Comparison of ENCODE assay signal across 8 cellular contexts in the genomic region with DNA sequence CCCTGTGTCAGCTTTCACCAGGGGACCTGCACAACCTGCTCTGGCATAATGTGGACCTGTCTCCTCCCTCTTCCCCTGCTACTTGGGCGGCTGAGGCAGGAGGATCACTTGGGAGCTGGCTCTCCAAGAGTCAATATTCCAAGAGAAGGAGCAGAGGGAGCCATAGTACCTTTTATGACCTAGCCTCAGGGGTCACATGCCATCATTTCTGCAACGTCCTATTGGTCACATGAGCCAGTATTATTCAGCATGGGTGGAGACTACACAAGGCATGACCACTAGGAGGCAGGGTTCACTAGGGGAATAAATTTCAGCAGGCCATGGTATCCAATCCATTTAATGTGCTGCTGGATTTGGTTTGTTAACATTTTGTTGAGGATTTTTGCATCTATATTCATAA. TPM values are rescaled to one million over a fixed set of nuclear protein-coding genes. Genes with fewer than 3 reads are reported as not detected.
DNase-seq lines count a peak whose midpoint lies in the region; ATAC-seq and TF ChIP-seq lines count a peak whose summit lies in the region.

No MANE protein-coding gene starts in this region.

- no peak overlapping the region for H4K5ac ChIP-seq in IMR-90 (ENCODE audit: low read depth, low read length)

- DNase-seq in COLO668 (lab: John Stamatoyannopoulos, UW; ENCODE audit: unreplicated experiment) (peak; percentile 15), IMR-90 (peak; percentile 36), activated B cell treated with CpG ODN at 0.5 μM for 24 hours (no peak), fibroblast of the aortic adventitia (ENCODE audit: low read depth) (peak; percentile 29), mesenteric fat pad (ENCODE audit: low spot score) (no peak), amniotic stem cell (lab: John Stamatoyannopoulos, UW) (no peak)

- CTCF ChIA-PET in IMR-90 (lab: Yijun Ruan, JAX) = no interaction called here
- CTCF ChIA-PET in activated B cell treated with CpG ODN at 0.5 μM for 24 hours (lab: Charles Lee) = interaction anchor here (1.6 kb wide), 1 partner anchor 176 kb away, joined by 3 read pairs; no protein-coding TSS in a partner anchor

- no peak overlapping the region for H3K27ac ChIP-seq in IMR-90 (ENCODE audit: insufficient read depth, low read length)

- H3K27me3 Mint-ChIP-seq in activated B cell treated with CpG ODN at 0.5 μM for 24 hours = peaks cover under 1% of the 10 kb centered on the region
- H3K27me3 Mint-ChIP-seq in stimulated activated memory B cell treated with anti-CD40 and anti-IgM and Interleukin-4, amounts not matched to agents 10 μg/mL and 1 μg/mL and 100 μg/mL, for 72 hours = peaks cover 10% of the 10 kb centered on the region

- peaks cover 10% of the 10 kb centered on the region for H3K27me3 ChIP-seq in IMR-90 (ENCODE audit: control insufficient read depth, insufficient read depth, low read length)

- no peak overlapping the region for H3K4ac ChIP-seq in IMR-90 (ENCODE audit: low read depth, low read length)

- TF ChIP-seq POLR2A in IMR-90 (IDR thresholded peaks at IDR 0.05; ENCODE audit: low read depth, low read length) = no peak

- H2AFZ ChIP-seq in IMR-90 (replicated peaks; ENCODE audit: low read length, poor library complexity) = peak overlapping the region; percentile 33

- H2BK20ac ChIP-seq in IMR-90 (ENCODE audit: low read depth, low read length) = no peak overlapping the region

- no peak overlapping the region for H3K4me3 Mint-ChIP-seq in activated B cell treated with CpG ODN at 0.5 μM for 24 hours
- H3K4me3 Mint-ChIP-seq in stimulated activated memory B cell treated with anti-CD40 and anti-IgM and Interleukin-4, amounts not matched to agents 10 μg/mL and 1 μg/mL and 100 μg/mL, for 72 hours = no peak overlapping the region

- H3K4me3 ChIP-seq in IMR-90 (ENCODE audit: insufficient read depth, low read depth, low read length) (no peak overlapping the region), fibroblast of the aortic adventitia (ENCODE audit: low read depth, low read length) (no peak overlapping the region)

- H4K91ac ChIP-seq in IMR-90 (ENCODE audit: insufficient read depth, low read depth, low read length) = no peak overlapping the region

- no peak overlapping the region for H3K56ac ChIP-seq in IMR-90 (ENCODE audit: extremely low read depth, insufficient read depth, low read length)

- H3K4me2 ChIP-seq in IMR-90 (ENCODE audit: low read depth, low read length) = no peak overlapping the region

- no peak overlapping the region for H3K14ac ChIP-seq in IMR-90 (replicated peaks; ENCODE audit: low read depth, low read length)

- H3K9me1 ChIP-seq in IMR-90 (ENCODE audit: insufficient read depth, low read length) = no peaks in the 10 kb centered on the region

- in situ Hi-C loops in IMR-90 (cut with MboI; ENCODE audit: low sequenced_read_pairs) = loop anchor here (25.0 kb wide), 1 partner anchor 937 kb away; the partner anchor contains the start of genes OR7G3 and ZNF317

- TF ChIP-seq RAD21 in IMR-90 (IDR thresholded peaks at IDR 0.05; ENCODE audit: low read length) = peak; percentile 54

- intact Hi-C loops in IMR-90 (cut with micrococcal nuclease) = no loop called here
- intact Hi-C loops in activated B cell treated with CpG ODN at 0.5 μM for 24 hours (cut with micrococcal nuclease) = loop anchor here (1.0 kb wide), 1 partner anchor 39 kb away; no protein-coding TSS in a partner anchor

- no peak overlapping the region for H2AK9ac ChIP-seq in IMR-90 (replicated peaks; ENCODE audit: low read depth, low read length, poor library complexity)

- H3K4me1 ChIP-seq in IMR-90 (ENCODE audit: control insufficient read depth, insufficient read depth, low read length) = no peaks in the 10 kb centered on the region

- 50% methylated on average over 1 of the region's 2 CpGs; no CpG with 5 or more reads in 1 of the 2 experiments for WGBS in IMR-90 (ENCODE audit: extremely low coverage in 2 of 2, insufficient read length in 1 of 2), 2 experiments

- no peaks in the 10 kb centered on the region for H4K20me1 ChIP-seq in IMR-90 (ENCODE audit: insufficient read depth, low read length)

- H3K9ac ChIP-seq in IMR-90 (ENCODE audit: low read depth, low read length) = no peak overlapping the region

- POLR2A ChIA-PET in IMR-90 (lab: Charles Lee; ENCODE audit: unreplicated experiment) (no interaction called here), activated B cell treated with CpG ODN at 0.5 μM for 24 hours (lab: Charles Lee) (interaction anchor here (0.6 kb wide), 1 partner anchor 62 kb away, joined by 4 read pairs; no protein-coding TSS in a partner anchor)

- no peaks in the 10 kb centered on the region for H3K36me3 ChIP-seq in IMR-90 (ENCODE audit: control insufficient read depth, insufficient read depth, low read length)

- H3K18ac ChIP-seq in IMR-90 (ENCODE audit: low read depth, low read length) = no peak overlapping the region

- no peak overlapping the region for H3K23ac ChIP-seq in IMR-90 (ENCODE audit: low read depth, low read length)

- BruUV-seq in IMR-90 (replicated peaks; lab: Mats Ljungman, UMichigan) = no TSS peak

- TF ChIP-seq CTCF in IMR-90 (conservative IDR thresholded peaks at IDR 0.05; ENCODE audit: low read depth, low read length) (peak; percentile 42), activated B cell treated with CpG ODN at 0.5 μM for 24 hours (IDR thresholded peaks at IDR 0.05) (no peak), fibroblast of the aortic adventitia (IDR thresholded peaks at IDR 0.05; ENCODE audit: insufficient read depth, low read length) (peak; percentile 33)

- no peak overlapping the region for H4K8ac ChIP-seq in IMR-90 (ENCODE audit: low read depth in 2 of 2, low read length in 2 of 2)

- no peaks in the 10 kb centered on the region for H3K4me1 Mint-ChIP-seq in activated B cell treated with CpG ODN at 0.5 μM for 24 hours
- no peaks in the 10 kb centered on the region for H3K4me1 Mint-ChIP-seq in stimulated activated memory B cell treated with anti-CD40 and anti-IgM and Interleukin-4, amounts not matched to agents 10 μg/mL and 1 μg/mL and 100 μg/mL, for 72 hours

- H3K79me1 ChIP-seq in IMR-90 (ENCODE audit: low read depth in 1 of 2, low read length in 2 of 2) = no peaks in the 10 kb centered on the region

- no peak overlapping the region for H2BK120ac ChIP-seq in IMR-90 (ENCODE audit: low read depth, low read length)

- no peak overlapping the region for H2AK5ac ChIP-seq in IMR-90 (ENCODE audit: low read depth, low read length)

- dilution Hi-C loops in IMR-90 (cut with HindIII; ENCODE audit: low sequenced_read_pairs, unreplicated experiment) = no loop called here

- no peak overlapping the region for H3K27ac Mint-ChIP-seq in activated B cell treated with CpG ODN at 0.5 μM for 24 hours
- no peak overlapping the region for H3K27ac Mint-ChIP-seq in stimulated activated memory B cell treated with anti-CD40 and anti-IgM and Interleukin-4, amounts not matched to agents 10 μg/mL and 1 μg/mL and 100 μg/mL, for 72 hours

- H3K36me3 Mint-ChIP-seq in activated B cell treated with CpG ODN at 0.5 μM for 24 hours (ENCODE audit: low read depth) = no peaks in the 10 kb centered on the region
- no peaks in the 10 kb centered on the region for H3K36me3 Mint-ChIP-seq in stimulated activated memory B cell treated with anti-CD40 and anti-IgM and Interleukin-4, amounts not matched to agents 10 μg/mL and 1 μg/mL and 100 μg/mL, for 72 hours

- ATAC-seq in IMR-90 (ENCODE audit: low read depth) (peak; percentile 44; the same call in 1 of the 2 replicates), activated B cell treated with CpG ODN at 0.5 μM for 24 hours (ENCODE audit: low read depth) (peak; percentile 52), GM18867 (IDR thresholded peaks at IDR 0.05; ENCODE audit: unreplicated experiment) (no peak)
- peak; percentile 43 for ATAC-seq in stimulated activated memory B cell treated with anti-CD40 and anti-IgM and Interleukin-4, amounts not matched to agents 10 μg/mL and 1 μg/mL and 100 μg/mL, for 72 hours

- peaks cover 3% of the 10 kb centered on the region for H3K9me3 Mint-ChIP-seq in activated B cell treated with CpG ODN at 0.5 μM for 24 hours
- peaks cover 16% of the 10 kb centered on the region for H3K9me3 Mint-ChIP-seq in stimulated activated memory B cell treated with anti-CD40 and anti-IgM and Interleukin-4, amounts not matched to agents 10 μg/mL and 1 μg/mL and 100 μg/mL, for 72 hours

- H3K9me3 ChIP-seq in IMR-90 (ENCODE audit: control insufficient read depth, insufficient read depth, low read length) = peaks cover 7% of the 10 kb centered on the region; the same call in 1 of the 2 replicates

- H2BK15ac ChIP-seq in IMR-90 (ENCODE audit: low read depth, low read length) = no peak overlapping the region

- no peak overlapping the region for H2BK5ac ChIP-seq in IMR-90 (ENCODE audit: low read depth, low read length, poor library complexity, severe bottlenecking)

RNA-seq across cellular contexts. Expression of gene SHFL, which starts 12.0 kb away (rescaled TPM):
- 9.0 and 10.0 TPM in 2 replicates for total RNA-seq in IMR-90 (2012; rRNA removed)
- polyA plus RNA-seq in IMR-90 (2012; rRNA removed) = 32.1 and 34.3 TPM in 2 replicates
- 21.2 and 37.5 TPM in 2 replicates for polyA plus RNA-seq in IMR-90 (2012; cell fraction: cytosol; rRNA removed)
- 205 and 249 TPM in 2 replicates for polyA plus RNA-seq in IMR-90 (2012; cell fraction: nucleus; rRNA removed; ENCODE audit: low replicate concordance)
- 61.3 and 61.4 TPM in 2 replicates for total RNA-seq in activated B cell treated with CpG ODN at 0.5 μM for 24 hours
- total RNA-seq in fibroblast of the aortic adventitia (ENCODE audit: low replicate concordance) = 18.4 and 22.7 TPM in 2 replicates
- 29.3 TPM for total RNA-seq in mesenteric fat pad

RNA-seq across cellular contexts. Expression of gene ANGPTL6, which starts 28.3 kb away (rescaled TPM):
- not detected in 2 replicates for total RNA-seq in IMR-90 (2012; rRNA removed)
- 0.17 and 0.21 TPM in 2 replicates for polyA plus RNA-seq in IMR-90 (2012; rRNA removed)
- polyA plus RNA-seq in IMR-90 (2012; cell fraction: cytosol; rRNA removed) = 0.29 and 0.62 TPM in 2 replicates
- polyA plus RNA-seq in IMR-90 (2012; cell fraction: nucleus; rRNA removed; ENCODE audit: low replicate concordance) = 0.86 and 1.6 TPM in 2 replicates
- 16.4 and 18.4 TPM in 2 replicates for total RNA-seq in activated B cell treated with CpG ODN at 0.5 μM for 24 hours
- total RNA-seq in fibroblast of the aortic adventitia (ENCODE audit: low replicate concordance) = 0.09 and 0.90 TPM in 2 replicates
- 0.42 TPM for total RNA-seq in mesenteric fat pad

RNA-seq across cellular contexts. Expression of gene PPAN, which starts 32.0 kb away (rescaled TPM):
- total RNA-seq in IMR-90 (2012; rRNA removed) (24.0 and 30.3 TPM in 2 replicates), activated B cell treated with CpG ODN at 0.5 μM for 24 hours (107 and 119 TPM in 2 replicates), fibroblast of the aortic adventitia (ENCODE audit: low replicate concordance) (7.8 and 21.8 TPM in 2 replicates), mesenteric fat pad (52.1 TPM)
- 38.2 and 41.6 TPM in 2 replicates for polyA plus RNA-seq in IMR-90 (2012; rRNA removed)
- polyA plus RNA-seq in IMR-90 (2012; cell fraction: cytosol; rRNA removed) = 29.2 and 34.9 TPM in 2 replicates
- polyA plus RNA-seq in IMR-90 (2012; cell fraction: nucleus; rRNA removed; ENCODE audit: low replicate concordance) = 125 and 180 TPM in 2 replicates

RNA-seq across cellular contexts. Expression of gene P2RY11, which starts 37.3 kb away (rescaled TPM):
- total RNA-seq in IMR-90 (2012; rRNA removed) (0.54 and 0.56 TPM in 2 replicates), activated B cell treated with CpG ODN at 0.5 μM for 24 hours (33.1 and 42.6 TPM in 2 replicates), fibroblast of the aortic adventitia (ENCODE audit: low replicate concordance) (0.33 and 3.0 TPM in 2 replicates), mesenteric fat pad (17.7 TPM)
- 4.5 and 6.6 TPM in 2 replicates for polyA plus RNA-seq in IMR-90 (2012; rRNA removed)
- polyA plus RNA-seq in IMR-90 (2012; cell fraction: cytosol; rRNA removed) = 1.3 and 3.6 TPM in 2 replicates
- 30.7 and 82.4 TPM in 2 replicates for polyA plus RNA-seq in IMR-90 (2012; cell fraction: nucleus; rRNA removed; ENCODE audit: low replicate concordance)

RNA-seq across cellular contexts. Expression of gene EIF3G, which starts 45.5 kb away (rescaled TPM):
- total RNA-seq in IMR-90 (2012; rRNA removed) = 209 and 278 TPM in 2 replicates
- polyA plus RNA-seq in IMR-90 (2012; rRNA removed) = 235 and 243 TPM in 2 replicates
- polyA plus RNA-seq in IMR-90 (2012; cell fraction: cytosol; rRNA removed) = 193 and 253 TPM in 2 replicates
- polyA plus RNA-seq in IMR-90 (2012; cell fraction: nucleus; rRNA removed; ENCODE audit: low replicate concordance) = 464 and 890 TPM in 2 replicates
- total RNA-seq in activated B cell treated with CpG ODN at 0.5 μM for 24 hours = 332 and 371 TPM in 2 replicates
- total RNA-seq in fibroblast of the aortic adventitia (ENCODE audit: low replicate concordance) = 120 and 193 TPM in 2 replicates
- total RNA-seq in mesenteric fat pad = 189 TPM

Comparison
In these comparisons a context has a peak if more than half of its experiments do, and no peak if none do; other contexts are left out.
1. DNase-seq: peak in COLO668 (single experiment), IMR-90 (single experiment) and fibroblast of the aortic adventitia (single experiment); none in activated B cell treated with CpG ODN at 0.5 μM for 24 hours (single experiment), mesenteric fat pad (single experiment) and amniotic stem cell (single experiment).